ENCODE assay signal across 9 cellular contexts in genomic region chr14:103126873-103127304, GRCh38. TPM values are rescaled to one million over a fixed set of nuclear protein-coding genes. Genes with fewer than 3 reads are reported as not detected.
A peak's percentile ranks its signal among the peaks of the same experiment; 100 is the strongest.
DNase-seq lines count a peak whose midpoint lies in the region; ATAC-seq and TF ChIP-seq lines count a peak whose summit lies in the region.
"Had no signal": no experiment of that assay in that cellular context is flagged by ENCODE, and none has a peak within 500 bp of the region (broad histone marks: within the 10 kb centered on the region; RNA-seq: fewer than 3 reads in every experiment).

No MANE protein-coding gene starts in this region.

- peaks cover 20% of the 10 kb centered on the region for H3K36me3 ChIP-seq in upper lobe of right lung
- H3K36me3 ChIP-seq: SJCRH30 had no signal

- TF ChIP-seq CTCF in endothelial cell (IDR thresholded peaks at IDR 0.05; ENCODE audit: unreplicated experiment): no peak
- TF ChIP-seq CTCF in mesothelial cell of epicardium (IDR thresholded peaks at IDR 0.05; ENCODE audit: unreplicated experiment): no peak
- no peak for TF ChIP-seq CTCF in upper lobe of right lung (IDR thresholded peaks at IDR 0.05)
- TF ChIP-seq CTCF in CD4-positive, alpha-beta T cell (IDR thresholded peaks at IDR 0.05): no peak

- H3K4me3 Mint-ChIP-seq in endothelial cell (ENCODE audit: unreplicated experiment) (no peak overlapping the region), mesothelial cell of epicardium (peak overlapping the region; percentile 59)
- no peak overlapping the region for H3K4me3 Mint-ChIP-seq in CD4-positive, alpha-beta T cell

- DNase-seq in NCI-H82 (lab: John Stamatoyannopoulos, UW): peak; percentile 55
- DNase-seq in NCI-H82 treated with DMSO at 0.1 percent for 48 hours (lab: John Stamatoyannopoulos, UW; ENCODE audit: unreplicated experiment): no peak
- DNase-seq in endothelial cell (ENCODE audit: low spot score): peak; percentile 57
- peak; percentile 63 to 83 for DNase-seq in mesothelial cell of epicardium (ENCODE audit: low spot score in 2 of 2, unreplicated experiment in 2 of 2)
- DNase-seq in upper lobe of right lung: peak; percentile 87
- DNase-seq in CD4-positive, alpha-beta T cell: no peak
- DNase-seq in H4 (ENCODE audit: low spot score): no peak
- DNase-seq in SHP77 treated with DMSO at 0.1 percent for 48 hours (lab: John Stamatoyannopoulos, UW): no peak
- DNase-seq: SJCRH30 had no signal

- H3K9me3 ChIP-seq in upper lobe of right lung: no peaks in the 10 kb centered on the region
- no peaks in the 10 kb centered on the region for H3K9me3 ChIP-seq in CD4-positive, alpha-beta T cell (ENCODE audit: control insufficient read depth, low read length)
- H3K9me3 ChIP-seq: SJCRH30 had no signal

- H3K4me1 Mint-ChIP-seq in endothelial cell (ENCODE audit: unreplicated experiment) (peaks cover 18% of the 10 kb centered on the region), mesothelial cell of epicardium (peaks cover 59% of the 10 kb centered on the region)
- no peaks in the 10 kb centered on the region for H3K4me1 Mint-ChIP-seq in CD4-positive, alpha-beta T cell (ENCODE audit: low read depth)

- H3K27me3 ChIP-seq in upper lobe of right lung: no peaks in the 10 kb centered on the region
- peaks cover 26% of the 10 kb centered on the region for H3K27me3 ChIP-seq in CD4-positive, alpha-beta T cell (ENCODE audit: control insufficient read depth, insufficient read depth, low read length)
- H3K27me3 ChIP-seq: SJCRH30 had no signal

- H3K27ac Mint-ChIP-seq in endothelial cell (ENCODE audit: unreplicated experiment): no peak overlapping the region
- H3K27ac Mint-ChIP-seq in mesothelial cell of epicardium: no peak overlapping the region
- no peak overlapping the region for H3K27ac Mint-ChIP-seq in CD4-positive, alpha-beta T cell

- peak; percentile 64 for ATAC-seq in upper lobe of right lung
- no peak for ATAC-seq in CD4-positive, alpha-beta T cell (ENCODE audit: poor library complexity)

- POLR2A ChIA-PET in CD4-positive, alpha-beta T cell (lab: Charles Lee): no interaction called here

- H3K27me3 Mint-ChIP-seq in endothelial cell (ENCODE audit: unreplicated experiment): peaks cover 23% of the 10 kb centered on the region
- H3K27me3 Mint-ChIP-seq in mesothelial cell of epicardium (ENCODE audit: low read depth): peaks cover 18% of the 10 kb centered on the region
- peaks cover 15% of the 10 kb centered on the region for H3K27me3 Mint-ChIP-seq in CD4-positive, alpha-beta T cell

- intact Hi-C loops in upper lobe of right lung (cut with DNase I): no loop called here
- intact Hi-C loops in CD4-positive, alpha-beta T cell (cut with DNase I, micrococcal nuclease): no loop called here

- H3K9me3 Mint-ChIP-seq in endothelial cell (ENCODE audit: unreplicated experiment): no peaks in the 10 kb centered on the region
- no peaks in the 10 kb centered on the region for H3K9me3 Mint-ChIP-seq in mesothelial cell of epicardium
- H3K9me3 Mint-ChIP-seq in CD4-positive, alpha-beta T cell: no peaks in the 10 kb centered on the region

- peak overlapping the region; percentile 14 for H3K4me3 ChIP-seq in upper lobe of right lung
- H3K4me3 ChIP-seq: SJCRH30 had no signal

- no peak overlapping the region for H3K27ac ChIP-seq in upper lobe of right lung
- no peak overlapping the region for H3K27ac ChIP-seq in CD4-positive, alpha-beta T cell (ENCODE audit: low read depth, low read length)
- H3K27ac ChIP-seq: SJCRH30 had no signal

- peaks cover 21% of the 10 kb centered on the region for H3K36me3 Mint-ChIP-seq in endothelial cell (ENCODE audit: low read depth, unreplicated experiment)
- no peaks in the 10 kb centered on the region for H3K36me3 Mint-ChIP-seq in mesothelial cell of epicardium
- H3K36me3 Mint-ChIP-seq in CD4-positive, alpha-beta T cell (ENCODE audit: low read depth): no peaks in the 10 kb centered on the region

- H3K4me1 ChIP-seq in upper lobe of right lung: peaks cover 66% of the 10 kb centered on the region

- CTCF ChIA-PET in CD4-positive, alpha-beta T cell (lab: Charles Lee): no interaction called here

RNA-seq across cellular contexts. Expression of gene TNFAIP2, which starts 3.6 kb away (rescaled TPM):
- total RNA-seq in endothelial cell (ENCODE audit: unreplicated experiment) (163 TPM), mesothelial cell of epicardium (101 to 119 TPM (median 108 TPM) in 3 replicates), upper lobe of right lung (158 TPM)
- total RNA-seq in CD4-positive, alpha-beta T cell: 1 to 10 TPM; 4.4 to 6.1 TPM
- 0.41 and 5.3 TPM in 2 replicates for total RNA-seq in H4 (2014; rRNA removed; shearing (Covaris generic))

RNA-seq across cellular contexts. Expression of gene EXOC3L4, which starts 32.4 kb away (rescaled TPM):
- not detected for total RNA-seq in endothelial cell (ENCODE audit: unreplicated experiment)
- total RNA-seq in mesothelial cell of epicardium: 0.18 TPM in 1 of 3 replicates, not detected in the others
- total RNA-seq in upper lobe of right lung: 4.2 TPM
- not detected for total RNA-seq in CD4-positive, alpha-beta T cell
- not detected in 2 replicates for total RNA-seq in H4 (2014; rRNA removed; shearing (Covaris generic))
- total RNA-seq: SJCRH30 had no signal

RNA-seq across cellular contexts. Expression of gene LBHD2, which starts 42.9 kb away (rescaled TPM):
- total RNA-seq in endothelial cell (ENCODE audit: unreplicated experiment): not detected
- total RNA-seq in mesothelial cell of epicardium: not detected in 3 replicates
- not detected for total RNA-seq in upper lobe of right lung
- total RNA-seq in CD4-positive, alpha-beta T cell: not detected
- not detected in 2 replicates for total RNA-seq in H4 (2014; rRNA removed; shearing (Covaris generic))
- total RNA-seq: SJCRH30 had no signal

Comparison
In these comparisons a context has a peak if more than half of its experiments do, and no peak if none do; other contexts are left out.
1. DNase-seq: peak in NCI-H82 (single experiment), endothelial cell (single experiment), mesothelial cell of epicardium (2 of 2) and upper lobe of right lung (single experiment); none in NCI-H82 treated with DMSO at 0.1 percent for 48 hours (single experiment), CD4-positive, alpha-beta T cell (0 of 10), H4 (single experiment) and SHP77 treated with DMSO at 0.1 percent for 48 hours (single experiment).
2. RNA of gene TNFAIP2, which starts 3.6 kb away (total RNA-seq): 163 TPM in endothelial cell (single experiment), 158 TPM in upper lobe of right lung (single experiment) and 101 to 119 TPM in mesothelial cell of epicardium; 4.4 to 6.1 TPM in CD4-positive, alpha-beta T cell and 0.41 to 5.3 TPM in H4; every median in the first group is over 10 times any median in the second.